17 cellular contexts compared by ENCODE assay signal in genomic region chr10:29828440-29828894, GRCh38.
DNase-seq lines count a peak whose midpoint lies in the region; ATAC-seq and TF ChIP-seq lines count a peak whose summit lies in the region.
"Had no signal": no experiment of that assay in that cellular context is flagged by ENCODE, and none has a peak within 500 bp of the region (broad histone marks: within the 10 kb centered on the region; RNA-seq: fewer than 3 reads in every experiment).

No MANE protein-coding gene starts in this region.

- H3K9me3 Mint-ChIP-seq in MCF 10A (ENCODE audit: unreplicated experiment), result no peaks in the 10 kb centered on the region
- H3K9me3 Mint-ChIP-seq in type B pancreatic cell, result peaks cover 15% of the 10 kb centered on the region
- H3K9me3 Mint-ChIP-seq in activated CD4-positive, alpha-beta T cell treated with anti-CD3 and anti-CD28 coated beads, Interleukin-2, amount 10 ng/mL, durations not matched to agents 24 days and 14 days, result peaks cover 14% of the 10 kb centered on the region

- no peak for TF ChIP-seq POLR2A in NB4 (IDR thresholded peaks at IDR 0.05; ENCODE audit: extremely low read depth, insufficient read length)

- TF ChIP-seq CTCF in NB4 (IDR thresholded peaks at IDR 0.05; ENCODE audit: low read depth, low read length) (no peak), MCF 10A (IDR thresholded peaks at IDR 0.05; ENCODE audit: unreplicated experiment) (no peak), type B pancreatic cell (conservative IDR thresholded peaks at IDR 0.05) (no peak)

- H3K36me3 Mint-ChIP-seq in MCF 10A (ENCODE audit: insufficient read depth, unreplicated experiment), result no peaks in the 10 kb centered on the region
- H3K36me3 Mint-ChIP-seq in type B pancreatic cell, result no peaks in the 10 kb centered on the region
- no peaks in the 10 kb centered on the region for H3K36me3 Mint-ChIP-seq in activated CD4-positive, alpha-beta T cell treated with anti-CD3 and anti-CD28 coated beads, Interleukin-2, amount 10 ng/mL, durations not matched to agents 24 days and 14 days (ENCODE audit: low read depth)

- no peak overlapping the region for H3K27ac Mint-ChIP-seq in MCF 10A (ENCODE audit: low read depth, unreplicated experiment)
- H3K27ac Mint-ChIP-seq in type B pancreatic cell, result peak overlapping the region; percentile 13
- no peak overlapping the region for H3K27ac Mint-ChIP-seq in activated CD4-positive, alpha-beta T cell treated with anti-CD3 and anti-CD28 coated beads, Interleukin-2, amount 10 ng/mL, durations not matched to agents 24 days and 14 days
- H3K27ac Mint-ChIP-seq: activated naive CD4-positive, alpha-beta T cell treated with anti-CD3 and anti-CD28 coated beads for 36 hours had no signal

- intact Hi-C loops in MCF 10A (cut with micrococcal nuclease), result no loop called here
- intact Hi-C loops in activated CD4-positive, alpha-beta T cell treated with anti-CD3 and anti-CD28 coated beads, Interleukin-2, amount 10 ng/mL, durations not matched to agents 24 days and 14 days (cut with micrococcal nuclease), result no loop called here

- POLR2A ChIA-PET in MCF 10A (lab: Yijun Ruan, JAX), result no interaction called here

- DNase-seq in NB4 (ENCODE audit: low read depth), result peak; percentile 57
- peak; percentile 50 for DNase-seq in MCF 10A (ENCODE audit: unreplicated experiment)
- DNase-seq in foreskin melanocyte, result peak; percentile 40
- DNase-seq in type B pancreatic cell (ENCODE audit: extremely low spot score, unreplicated experiment), result no peak
- DNase-seq in activated CD4-positive, alpha-beta T cell treated with anti-CD3 and anti-CD28 coated beads, Interleukin-2, amount 10 ng/mL, durations not matched to agents 24 days and 14 days, result no peak
- no peak for DNase-seq in ureter (ENCODE audit: low spot score)
- DNase-seq: activated CD4-positive, alpha-beta T cell treated with anti-CD3 and anti-CD28 coated beads for 48 hours; activated naive CD4-positive, alpha-beta T cell treated with anti-CD3 and anti-CD28 coated beads for 36 hours; activated T-cell treated with anti-CD3 and anti-CD28 coated beads for 4 hours; colonic mucosa; left ventricle myocardium inferior; NCI-H2171 treated with DMSO at 0.1 percent for 48 hours; NCI-H82; stimulated activated CD4-positive, alpha-beta T cell treated with anti-CD3 and anti-CD28 coated beads, Interleukin-1b, Interleukin-23, amount 100 ng/mL, for 48 hours had no signal

- CTCF ChIA-PET in MCF 10A (lab: Yijun Ruan, JAX), result no interaction called here

- H3K4me3 ChIP-seq in NB4 (ENCODE audit: low read depth, low read length), result no peak overlapping the region
- H3K4me3 ChIP-seq: colonic mucosa, left ventricle myocardium inferior, ovary had no signal

- H3K4me1 Mint-ChIP-seq in MCF 10A (ENCODE audit: insufficient read depth, unreplicated experiment) (no peaks in the 10 kb centered on the region), type B pancreatic cell (ENCODE audit: unreplicated experiment) (peaks cover 16% of the 10 kb centered on the region)
- H3K4me1 Mint-ChIP-seq in activated CD4-positive, alpha-beta T cell treated with anti-CD3 and anti-CD28 coated beads, Interleukin-2, amount 10 ng/mL, durations not matched to agents 24 days and 14 days, result peaks cover 7% of the 10 kb centered on the region

- no TSS peak for BruUV-seq in MCF 10A (replicated peaks; lab: Mats Ljungman, UMichigan)

- no peak for ATAC-seq in HG02981 (IDR thresholded peaks at IDR 0.05; ENCODE audit: unreplicated experiment)
- ATAC-seq: Panc1 had no signal

- H3K4me3 Mint-ChIP-seq in MCF 10A (ENCODE audit: unreplicated experiment) (no peak overlapping the region), type B pancreatic cell (no peak overlapping the region)
- H3K4me3 Mint-ChIP-seq in activated CD4-positive, alpha-beta T cell treated with anti-CD3 and anti-CD28 coated beads, Interleukin-2, amount 10 ng/mL, durations not matched to agents 24 days and 14 days, result no peak overlapping the region
- H3K4me3 Mint-ChIP-seq: activated naive CD4-positive, alpha-beta T cell treated with anti-CD3 and anti-CD28 coated beads for 36 hours had no signal

- H3K27me3 Mint-ChIP-seq in MCF 10A (ENCODE audit: insufficient read depth, unreplicated experiment), result no peaks in the 10 kb centered on the region
- H3K27me3 Mint-ChIP-seq in type B pancreatic cell, result no peaks in the 10 kb centered on the region
- peaks cover 3% of the 10 kb centered on the region for H3K27me3 Mint-ChIP-seq in activated CD4-positive, alpha-beta T cell treated with anti-CD3 and anti-CD28 coated beads, Interleukin-2, amount 10 ng/mL, durations not matched to agents 24 days and 14 days

Comparison
In these comparisons a context has a peak if more than half of its experiments do, and no peak if none do; other contexts are left out.
1. DNase-seq: peak in NB4 (single experiment), MCF 10A (single experiment) and foreskin melanocyte (single experiment); none in type B pancreatic cell (single experiment), activated CD4-positive, alpha-beta T cell treated with anti-CD3 and anti-CD28 coated beads, Interleukin-2, amount 10 ng/mL, durations not matched to agents 24 days and 14 days (single experiment) and ureter (single experiment).